8 cellular contexts compared by ENCODE assay signal in genomic region chr12:99627459-99627858, GRCh38. TPM values are rescaled to one million over a fixed set of nuclear protein-coding genes. Genes with fewer than 3 reads are reported as not detected.
"Had no signal": no experiment of that assay in that cellular context is flagged by ENCODE, and none has a peak within 500 bp of the region (broad histone marks: within the 10 kb centered on the region; RNA-seq: fewer than 3 reads in every experiment).

No MANE protein-coding gene starts in this region.

- H3K27ac ChIP-seq: HL-60 had no signal

- DNase-seq: H9, HCEC 1CT had no signal

- ATAC-seq: GM23338, HepG2 had no signal

- H3K4me3 ChIP-seq: GM23338 had no signal

- H3K4me2 ChIP-seq: GM23338 had no signal

- H2AFZ ChIP-seq: GM23338 had no signal

RNA-seq across cellular contexts. Expression of gene GARIN6, which starts 20.1 kb away (rescaled TPM):
- total RNA-seq: GM23338, H1, H9, HepG2, HT1080 had no signal
- polyA plus RNA-seq: H1, HepG2, IgD-negative memory B cell had no signal
